ENCODE assay signal across 8 cellular contexts in genomic region chr14:69612759-69613145, GRCh38. TPM values are rescaled to one million over a fixed set of nuclear protein-coding genes. Genes with fewer than 3 reads are reported as not detected.
DNase-seq lines count a peak whose midpoint lies in the region; ATAC-seq, FAIRE-seq and TF ChIP-seq lines count a peak whose summit lies in the region.

No MANE protein-coding gene starts in this region.

- TF ChIP-seq EP300 in upper lobe of left lung (IDR thresholded peaks at IDR 0.05) = no peak

- intact Hi-C loops in right lobe of liver (cut with DNase I) = no loop called here

- H3K9ac ChIP-seq in astrocyte (ENCODE audit: low read length) = peak overlapping the region; percentile 91

- H3K4me1 ChIP-seq in astrocyte (ENCODE audit: insufficient read depth, low read length) = peaks cover 36% of the 10 kb centered on the region
- H3K4me1 ChIP-seq in right lobe of liver = peaks cover 0 to 40% (median 23%) of the 10 kb centered on the region in 4 donors
- H3K4me1 ChIP-seq in upper lobe of left lung = peaks cover 56 to 66% (median 62%) of the 10 kb centered on the region in 4 donors

- peak overlapping the region; percentile 96 for H3K4me3 Mint-ChIP-seq in astrocyte (ENCODE audit: unreplicated experiment)

- FAIRE-seq in astrocyte (lab: Jason Lieb, UNC) = no peak
- no peak for FAIRE-seq in GM12891 (lab: Jason Lieb, UNC)

- H3K36me3 ChIP-seq in astrocyte (ENCODE audit: insufficient read depth, low read length) = no peaks in the 10 kb centered on the region
- no peaks in the 10 kb centered on the region for H3K36me3 ChIP-seq in right lobe of liver
- no peaks in the 10 kb centered on the region for H3K36me3 ChIP-seq in upper lobe of left lung

- H3K27me3 ChIP-seq in HL-60 (ENCODE audit: insufficient read depth, poor library complexity, severe bottlenecking) (no peaks in the 10 kb centered on the region), astrocyte (ENCODE audit: insufficient read depth, low read length) (no peaks in the 10 kb centered on the region), right lobe of liver (no peaks in the 10 kb centered on the region), upper lobe of left lung (no peaks in the 10 kb centered on the region)

- WGBS in right lobe of liver (ENCODE audit: insufficient coverage, low coverage, low lambda C conversion rate, missing lambda C conversion rate) = 0% methylated on average over 2 of the region's 2 CpGs
- WGBS in upper lobe of left lung, 2 donors = 3 to 14% methylated on average over 2 of the region's 2 CpGs

- H3K4me1 Mint-ChIP-seq in astrocyte (ENCODE audit: low read depth, unreplicated experiment) = peaks cover 45% of the 10 kb centered on the region

- no peaks in the 10 kb centered on the region for H3K36me3 Mint-ChIP-seq in astrocyte (ENCODE audit: low read depth, unreplicated experiment)

- peak overlapping the region; percentile 66; the same call in 1 of the 2 replicates for H3K27ac ChIP-seq in HL-60 (replicated peaks)
- peak overlapping the region; percentile 86 for H3K27ac ChIP-seq in astrocyte (ENCODE audit: low read depth, low read length)
- peak overlapping the region; percentile 93 to 98 (median 95) for H3K27ac ChIP-seq in right lobe of liver
- peak overlapping the region; percentile 97 to 99 (median 98) for H3K27ac ChIP-seq in upper lobe of left lung

- TF ChIP-seq POLR2A in right lobe of liver (IDR thresholded peaks at IDR 0.05) (no peak), upper lobe of left lung (IDR thresholded peaks at IDR 0.05) (no peak), GM12891 (IDR thresholded peaks at IDR 0.05; ENCODE audit: low read depth, low read length) (no peak)

- H3K79me2 ChIP-seq in astrocyte (ENCODE audit: insufficient read depth, low read length) = peaks cover 53% of the 10 kb centered on the region

- peak overlapping the region; percentile 73 for H3K27ac Mint-ChIP-seq in astrocyte (ENCODE audit: unreplicated experiment)

- ATAC-seq in right lobe of liver (peak in 2 of 4 donors; percentile 10 to 18), upper lobe of left lung (ENCODE audit: low FRiP score in 2 of 2) (no peak), GM21390 (IDR thresholded peaks at IDR 0.05; ENCODE audit: unreplicated experiment) (no peak)

- no peaks in the 10 kb centered on the region for H3K27me3 Mint-ChIP-seq in astrocyte (ENCODE audit: low read depth, unreplicated experiment)

- H4K20me1 ChIP-seq in astrocyte (ENCODE audit: insufficient read depth, low read length) = peaks cover 55% of the 10 kb centered on the region

- no peaks in the 10 kb centered on the region for H3K9me3 Mint-ChIP-seq in astrocyte (ENCODE audit: unreplicated experiment)

- no peaks in the 10 kb centered on the region for H3K9me3 ChIP-seq in astrocyte (ENCODE audit: insufficient read depth, low read depth, low read length)
- H3K9me3 ChIP-seq in right lobe of liver = no peaks in the 10 kb centered on the region
- H3K9me3 ChIP-seq in upper lobe of left lung = no peaks in the 10 kb centered on the region

- DNase-seq in AG10803 (ENCODE audit: low read depth) (peak; percentile 23), HL-60 (ENCODE audit: low read depth in 1 of 2, low spot score in 1 of 2) (no peak), astrocyte (ENCODE audit: low read depth) (no peak), right lobe of liver (no peak), upper lobe of left lung (no peak), GM12891 (ENCODE audit: insufficient read length, low spot score) (no peak), DMS114 treated with DMSO at 0.1 percent for 48 hours (lab: John Stamatoyannopoulos, UW; ENCODE audit: unreplicated experiment) (no peak)

- peak overlapping the region; percentile 73 for H2AFZ ChIP-seq in astrocyte (ENCODE audit: low read depth, low read length)

- peak; percentile 46 for TF ChIP-seq CTCF in AG10803 (conservative IDR thresholded peaks at IDR 0.05; ENCODE audit: low read length)
- no peak for TF ChIP-seq CTCF in HL-60 (IDR thresholded peaks at IDR 0.05; ENCODE audit: insufficient read depth, low read length)
- peak; percentile 22 for TF ChIP-seq CTCF in astrocyte (IDR thresholded peaks at IDR 0.05; ENCODE audit: insufficient read depth, low read depth, low read length)
- peak in 2 of 4 donors; percentile 26 to 40 for TF ChIP-seq CTCF in right lobe of liver (IDR thresholded peaks at IDR 0.05)
- TF ChIP-seq CTCF in upper lobe of left lung (IDR thresholded peaks at IDR 0.05) = no peak

- H3K4me2 ChIP-seq in astrocyte (ENCODE audit: low read length) = peak overlapping the region; percentile 98

- H3K4me3 ChIP-seq in AG10803 (ENCODE audit: low read length) = peak overlapping the region; percentile 69
- H3K4me3 ChIP-seq in HL-60 (replicated peaks; ENCODE audit: insufficient read depth, low read length) = peak overlapping the region; percentile 57
- H3K4me3 ChIP-seq in astrocyte (ENCODE audit: insufficient read depth, low read depth, low read length) = peak overlapping the region; percentile 86
- H3K4me3 ChIP-seq in right lobe of liver = peak overlapping the region; percentile 71 to 77 (median 74)
- H3K4me3 ChIP-seq in upper lobe of left lung = peak overlapping the region; percentile 83 to 89 (median 85)

TF ChIP-seq in GM12891, 5 proteins besides CTCF, POLR2A, EP300 and RAD21:
- TF ChIP-seq POLR2AphosphoS5 (IDR thresholded peaks at IDR 0.05; ENCODE audit: low read depth, low read length) (no peak), PAX5 (IDR thresholded peaks at IDR 0.05; ENCODE audit: insufficient read depth, low read length, severe bottlenecking) (no peak), POU2F2 (IDR thresholded peaks at IDR 0.05; ENCODE audit: low read depth, low read length) (no peak), TAF1 (IDR thresholded peaks at IDR 0.05; ENCODE audit: low read depth, low read length) (no peak), SPI1 (IDR thresholded peaks at IDR 0.05; ENCODE audit: low read depth, low read length) (no peak)

RNA-seq across cellular contexts. Expression of gene SUSD6, which starts 1.4 kb away (rescaled TPM):
- 25.6 and 30.6 TPM in 2 replicates for total RNA-seq in astrocyte
- total RNA-seq in right lobe of liver = 10 to 100 TPM in 5 of 6 experiments, 1 to 10 TPM in 1; 9.6 to 17.4 (median 12.5) TPM
- total RNA-seq in upper lobe of left lung = 10 to 100 TPM; 63.4 to 90.4 (median 81.6) TPM
- 24.1 TPM for polyA plus RNA-seq in GM12891 (2012; ENCODE audit: low read depth, missing spikeins)

RNA-seq across cellular contexts. Expression of gene CCDC177, which starts 38.1 kb away (rescaled TPM):
- total RNA-seq in astrocyte (not detected in 2 replicates), right lobe of liver (under 1 TPM in 3 of 6 experiments, not detected in 3; 0.06 to 0.11 (median 0.07) TPM), upper lobe of left lung (not detected)
- polyA plus RNA-seq in GM12891 (2012; ENCODE audit: low read depth, missing spikeins) = not detected

Comparison
In these comparisons a context has a peak if more than half of its experiments do, and no peak if none do; other contexts are left out.
1. CTCF ChIP-seq: peak in AG10803 (single experiment) and astrocyte (single experiment); none in HL-60 (single experiment) and upper lobe of left lung (0 of 6).
2. Peak in every context shown above with its lines, with median percentiles within 50 percentile points of each other: H3K4me3 ChIP-seq and H3K27ac ChIP-seq.